ENCODE assay signal across 14 cellular contexts in genomic region chr6:8195040-8195713, GRCh38.
DNase-seq lines count a peak whose midpoint lies in the region; ATAC-seq and TF ChIP-seq lines count a peak whose summit lies in the region.
"Had no signal": no experiment of that assay in that cellular context is flagged by ENCODE, and none has a peak within 500 bp of the region (broad histone marks: within the 10 kb centered on the region; RNA-seq: fewer than 3 reads in every experiment).

No MANE protein-coding gene starts in this region.

- CTCF ChIA-PET in Caco-2 (lab: Charles Lee), result interaction anchor here (1.2 kb wide), 1 partner anchor 24 kb away, joined by 9 read pairs; no protein-coding TSS in a partner anchor

- no peaks in the 10 kb centered on the region for H3K9me3 Mint-ChIP-seq in Caco-2 (ENCODE audit: unreplicated experiment)

- POLR2A ChIA-PET in Caco-2 (lab: Charles Lee), result no interaction called here

- H3K9me2 ChIP-seq in MM.1S (replicated peaks; ENCODE audit: insufficient read depth, low read length), result no peaks in the 10 kb centered on the region

- H3K36me3 Mint-ChIP-seq in Caco-2 (ENCODE audit: insufficient read depth, unreplicated experiment), result peaks cover 43% of the 10 kb centered on the region
- H3K36me3 Mint-ChIP-seq: CD8-positive, alpha-beta memory T cell had no signal

- TF ChIP-seq CTCF in 22Rv1 (IDR thresholded peaks at IDR 0.05), result peak; percentile 44
- peak; percentile 41 to 57 for TF ChIP-seq CTCF in Caco-2 (IDR thresholded peaks at IDR 0.05; ENCODE audit: insufficient read depth in 1 of 2, low read depth in 1 of 2, low read length in 1 of 2, severe bottlenecking in 1 of 2, unreplicated experiment in 1 of 2)
- TF ChIP-seq CTCF in fibroblast of mammary gland (conservative IDR thresholded peaks at IDR 0.05; ENCODE audit: control insufficient read depth, insufficient read depth, low read depth, low read length), result peak; percentile 9
- no peak for TF ChIP-seq CTCF in MM.1S (IDR thresholded peaks at IDR 0.05; ENCODE audit: low read length)

- ATAC-seq in GM21381 (IDR thresholded peaks at IDR 0.05; ENCODE audit: unreplicated experiment), result no peak

- DNase-seq in Caco-2 (peak; percentile 52 to 63), NAMALWA (ENCODE audit: low spot score) (peak; percentile 9), fibroblast of mammary gland (ENCODE audit: low read depth) (no peak), RPMI8226 (no peak), NCI-H2171 (lab: John Stamatoyannopoulos, UW) (no peak), MM.1S (no peak)
- DNase-seq: activated effector memory CD4-positive, alpha-beta T cell treated with anti-CD3 and anti-CD28 coated beads, Interleukin-2, amount 50 U/mL, for 16 hours; CD8-positive, alpha-beta memory T cell; head of caudate nucleus; mesenchymal stem cell; NCI-H1105 had no signal

- H3K27ac ChIP-seq in 22Rv1 (no peak overlapping the region), MM.1S (ENCODE audit: low read length) (no peak overlapping the region)

- peak overlapping the region; percentile 45 for H3K27ac Mint-ChIP-seq in Caco-2 (ENCODE audit: unreplicated experiment)
- H3K27ac Mint-ChIP-seq: CD8-positive, alpha-beta memory T cell had no signal

- H3K9me3 ChIP-seq in Caco-2, result peaks cover 5% of the 10 kb centered on the region; the same call in 1 of the 2 replicates
- H3K9me3 ChIP-seq in MM.1S (replicated peaks; ENCODE audit: insufficient read depth, low read length), result no peaks in the 10 kb centered on the region

- no peaks in the 10 kb centered on the region for H3K27me3 ChIP-seq in Caco-2 (replicated peaks; ENCODE audit: control insufficient read depth, insufficient read depth, low read length)
- no peaks in the 10 kb centered on the region for H3K27me3 ChIP-seq in MM.1S (replicated peaks; ENCODE audit: insufficient read depth, low read length)

- H3K4me1 Mint-ChIP-seq in Caco-2 (ENCODE audit: low read depth, unreplicated experiment), result peaks cover 42% of the 10 kb centered on the region
- H3K4me1 Mint-ChIP-seq: CD8-positive, alpha-beta memory T cell had no signal

- peaks cover 55% of the 10 kb centered on the region for H3K4me1 ChIP-seq in Caco-2
- no peaks in the 10 kb centered on the region for H3K4me1 ChIP-seq in MM.1S (ENCODE audit: low read length)

- H2AFZ ChIP-seq in MM.1S (ENCODE audit: low read length), result no peak overlapping the region

- H3K9ac ChIP-seq in MM.1S (ENCODE audit: low read length), result no peak overlapping the region

- H3K4me3 ChIP-seq in Caco-2 (ENCODE audit: low read depth, low read length), result no peak overlapping the region
- no peak overlapping the region for H3K4me3 ChIP-seq in fibroblast of mammary gland (ENCODE audit: control insufficient read depth, low read depth, low read length)
- H3K4me3 ChIP-seq in MM.1S (ENCODE audit: low read length), result no peak overlapping the region
- H3K4me3 ChIP-seq: coronary artery had no signal

- no peaks in the 10 kb centered on the region for H3F3A ChIP-seq in MM.1S (ENCODE audit: insufficient read depth, low read length)

- no peaks in the 10 kb centered on the region for H3K36me3 ChIP-seq in Caco-2 (ENCODE audit: control insufficient read depth, insufficient read depth, low read length)
- H3K36me3 ChIP-seq in MM.1S (replicated peaks; ENCODE audit: insufficient read depth, low read length), result no peaks in the 10 kb centered on the region

- no TSS peak for BruUV-seq in Caco-2 (replicated peaks; lab: Mats Ljungman, UMichigan)

- H4K20me1 ChIP-seq in MM.1S (ENCODE audit: insufficient read depth, low read length), result no peaks in the 10 kb centered on the region

- intact Hi-C loops in Caco-2 (cut with micrococcal nuclease; ENCODE audit: unreplicated experiment), result loop anchor here (1.0 to 2.0 kb wide), 3 partner anchors 24 to 37 kb away; no protein-coding TSS in a partner anchor

- H3K4me2 ChIP-seq in MM.1S (ENCODE audit: low read depth, low read length), result no peak overlapping the region

- H3K79me2 ChIP-seq in MM.1S (ENCODE audit: low read length), result no peaks in the 10 kb centered on the region

- peak overlapping the region; percentile 47 for H3K4me3 Mint-ChIP-seq in Caco-2 (ENCODE audit: unreplicated experiment)
- H3K4me3 Mint-ChIP-seq: CD8-positive, alpha-beta memory T cell had no signal

- H3K27me3 Mint-ChIP-seq in Caco-2 (ENCODE audit: insufficient read depth, unreplicated experiment), result no peaks in the 10 kb centered on the region

Comparison
In these comparisons a context has a peak if more than half of its experiments do, and no peak if none do; other contexts are left out.
1. DNase-seq: peak in Caco-2 (2 of 2) and NAMALWA (single experiment); none in fibroblast of mammary gland (single experiment), RPMI8226 (single experiment), NCI-H2171 (single experiment) and MM.1S (single experiment).